In the genomic region with DNA sequence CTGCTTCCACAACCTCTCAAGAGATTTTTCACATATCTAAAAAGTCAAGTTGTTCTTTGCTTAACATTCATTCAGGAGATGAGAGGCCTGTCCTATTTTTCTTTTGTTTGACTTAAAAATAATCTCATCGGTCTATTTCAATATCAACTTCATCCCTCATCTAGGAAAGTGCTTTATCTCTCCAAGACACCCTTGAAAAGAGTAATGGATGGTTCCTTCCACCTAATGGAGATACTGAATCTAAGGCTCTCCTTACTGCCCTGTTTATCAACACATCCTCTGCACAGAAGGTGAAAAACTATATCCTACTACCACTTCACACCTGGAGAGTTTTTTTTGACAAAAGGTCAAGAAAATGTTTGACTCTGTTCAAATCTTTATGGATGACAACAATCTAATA, we compare ENCODE assay signal across 8 cellular contexts. TPM values are rescaled to one million over a fixed set of nuclear protein-coding genes. Genes with fewer than 3 reads are reported as not detected.
A peak's percentile ranks its signal among the peaks of the same experiment; 100 is the strongest.
DNase-seq lines count a peak whose midpoint lies in the region; ATAC-seq and TF ChIP-seq lines count a peak whose summit lies in the region.

No MANE protein-coding gene starts in this region.

- no peak for ATAC-seq in CD4-positive, alpha-beta T cell (ENCODE audit: poor library complexity)
- no peak for ATAC-seq in naive thymus-derived CD8-positive, alpha-beta T cell
- ATAC-seq in HG03432 (IDR thresholded peaks at IDR 0.05; ENCODE audit: unreplicated experiment), result no peak
- ATAC-seq in HG02970 (IDR thresholded peaks at IDR 0.05; ENCODE audit: low FRiP score, unreplicated experiment), result no peak

- peaks cover 25% of the 10 kb centered on the region for H3K4me1 ChIP-seq in MM.1S (ENCODE audit: low read length)

- no peaks in the 10 kb centered on the region for H3K9me3 Mint-ChIP-seq in CD4-positive, alpha-beta T cell
- no peaks in the 10 kb centered on the region for H3K9me3 Mint-ChIP-seq in naive thymus-derived CD8-positive, alpha-beta T cell

- H3K27ac ChIP-seq in CD4-positive, alpha-beta T cell (ENCODE audit: low read depth, low read length), result no peak overlapping the region
- H3K27ac ChIP-seq in MM.1S (ENCODE audit: low read length), result no peak overlapping the region

- peak overlapping the region; percentile 99; the same call in 1 of the 2 replicates for H3K9ac ChIP-seq in MM.1S (ENCODE audit: low read length)

- peaks cover 74% of the 10 kb centered on the region for H3K4me1 Mint-ChIP-seq in CD4-positive, alpha-beta T cell (ENCODE audit: low read depth)
- H3K4me1 Mint-ChIP-seq in naive thymus-derived CD8-positive, alpha-beta T cell, result peaks cover 17 to 70% (median 64%) of the 10 kb centered on the region in 4 donors

- POLR2A ChIA-PET in CD4-positive, alpha-beta T cell (lab: Charles Lee), result interaction anchor here (2.2 to 5.9 kb wide), 8 partner anchors 32 to 98 kb away, joined by 9 to 309 read pairs (median 148); a partner anchor contains a TSS
- POLR2A ChIA-PET in naive thymus-derived CD8-positive, alpha-beta T cell (lab: Charles Lee), result interaction anchor here (1.3 to 4.8 kb wide), 7 partner anchors 22 to 97 kb away, joined by 4 to 213 read pairs (median 35); a partner anchor contains a TSS

- H3K9me3 ChIP-seq in CD4-positive, alpha-beta T cell (ENCODE audit: control insufficient read depth, low read length), result no peaks in the 10 kb centered on the region
- H3K9me3 ChIP-seq in MM.1S (replicated peaks; ENCODE audit: insufficient read depth, low read length), result no peaks in the 10 kb centered on the region

- H2AFZ ChIP-seq in MM.1S (ENCODE audit: low read length), result no peak overlapping the region

- TF ChIP-seq CTCF in CD4-positive, alpha-beta T cell (IDR thresholded peaks at IDR 0.05), result no peak
- TF ChIP-seq CTCF in MM.1S (IDR thresholded peaks at IDR 0.05; ENCODE audit: low read length), result no peak

- H3K79me2 ChIP-seq in MM.1S (ENCODE audit: low read length), result peaks cover 72% of the 10 kb centered on the region

- peaks cover 29% of the 10 kb centered on the region for H3F3A ChIP-seq in MM.1S (ENCODE audit: insufficient read depth, low read length)

- no peaks in the 10 kb centered on the region for H3K27me3 Mint-ChIP-seq in CD4-positive, alpha-beta T cell
- no peaks in the 10 kb centered on the region for H3K27me3 Mint-ChIP-seq in naive thymus-derived CD8-positive, alpha-beta T cell

- no peaks in the 10 kb centered on the region for H3K9me2 ChIP-seq in MM.1S (replicated peaks; ENCODE audit: insufficient read depth, low read length)

- H3K4me3 Mint-ChIP-seq in CD4-positive, alpha-beta T cell, result peak overlapping the region; percentile 92
- peak overlapping the region; percentile 90 to 99 (median 94) for H3K4me3 Mint-ChIP-seq in naive thymus-derived CD8-positive, alpha-beta T cell

- H3K27me3 ChIP-seq in CD4-positive, alpha-beta T cell (ENCODE audit: control insufficient read depth, insufficient read depth, low read length), result no peaks in the 10 kb centered on the region
- H3K27me3 ChIP-seq in MM.1S (replicated peaks; ENCODE audit: insufficient read depth, low read length), result no peaks in the 10 kb centered on the region

- DNase-seq in CD4-positive, alpha-beta T cell, result no peak
- DNase-seq in MM.1S (no peak), cerebellar cortex (ENCODE audit: low spot score) (peak; percentile 64), putamen (ENCODE audit: low spot score) (no peak), NCI-H1436 (lab: John Stamatoyannopoulos, UW) (no peak)
- no peak for DNase-seq in naive thymus-derived CD8-positive, alpha-beta T cell

- H3K36me3 ChIP-seq in MM.1S (replicated peaks; ENCODE audit: insufficient read depth, low read length), result no peaks in the 10 kb centered on the region

- CTCF ChIA-PET in CD4-positive, alpha-beta T cell (lab: Charles Lee), result interaction anchor here (1.9 to 5.5 kb wide), 2 partner anchors 9 to 97 kb away, joined by 10 to 71 read pairs; no protein-coding TSS in a partner anchor

- H3K27ac Mint-ChIP-seq in CD4-positive, alpha-beta T cell, result peak overlapping the region; percentile 99
- peak overlapping the region; percentile 86 to 99 (median 92) for H3K27ac Mint-ChIP-seq in naive thymus-derived CD8-positive, alpha-beta T cell

- peak overlapping the region; percentile 72 for H3K4me3 ChIP-seq in MM.1S (ENCODE audit: low read length)

- H3K4me2 ChIP-seq in MM.1S (ENCODE audit: low read depth, low read length), result peak overlapping the region; percentile 69

- peaks cover 27% of the 10 kb centered on the region for H4K20me1 ChIP-seq in MM.1S (ENCODE audit: insufficient read depth, low read length)

- H3K36me3 Mint-ChIP-seq in CD4-positive, alpha-beta T cell (ENCODE audit: low read depth), result peaks cover 60% of the 10 kb centered on the region
- peaks cover 0 to 16% (median 13%) of the 10 kb centered on the region in 3 donors for H3K36me3 Mint-ChIP-seq in naive thymus-derived CD8-positive, alpha-beta T cell

- intact Hi-C loops in CD4-positive, alpha-beta T cell (cut with DNase I, micrococcal nuclease), result loop anchor here (5.0 to 10.0 kb wide), 6 partner anchors 35 to 1183 kb away; a partner anchor contains a TSS

RNA-seq across cellular contexts. Expression of a gene that starts 2.4 kb away (rescaled TPM):
- 10 to 100 TPM; 53.3 to 57.8 TPM for total RNA-seq in CD4-positive, alpha-beta T cell
- total RNA-seq in naive thymus-derived CD8-positive, alpha-beta T cell, result 10 to 100 TPM; 93.6 to 96.9 TPM
- polyA plus RNA-seq in naive thymus-derived CD8-positive, alpha-beta T cell, result 10 to 100 TPM; 48.2 to 57.8 (median 56.0) TPM

RNA-seq across cellular contexts. Expression of a gene that starts 49.5 kb away (rescaled TPM):
- 100 to 1,000 TPM; 162 to 167 TPM for total RNA-seq in CD4-positive, alpha-beta T cell
- 100 to 1,000 TPM; 156 to 158 TPM for total RNA-seq in naive thymus-derived CD8-positive, alpha-beta T cell
- polyA plus RNA-seq in naive thymus-derived CD8-positive, alpha-beta T cell, result 10 to 100 TPM; 47.6 to 56.6 (median 52.1) TPM
